ENCODE assay signal across 14 cellular contexts in genomic region chr1:108316545-108316944, GRCh38.
DNase-seq lines count a peak whose midpoint lies in the region; ATAC-seq, FAIRE-seq and TF ChIP-seq lines count a peak whose summit lies in the region.
"Had no signal": no experiment of that assay in that cellular context is flagged by ENCODE, and none has a peak within 500 bp of the region (broad histone marks: within the 10 kb centered on the region; RNA-seq: fewer than 3 reads in every experiment).

No MANE protein-coding gene starts in this region.

- FAIRE-seq in H54 (lab: Jason Lieb, UNC) = no peak

- DNase-seq in AG04449 (ENCODE audit: low read depth, low spot score) (no peak), H54 (ENCODE audit: insufficient read length, low spot score) (peak; percentile 7), SW480 (ENCODE audit: low spot score) (peak; percentile 7), iPS-NIHi11 (ENCODE audit: low spot score) (peak; percentile 40), immature natural killer cell (no peak)
- no peak for DNase-seq in stimulated activated naive CD4-positive, alpha-beta T cell (lab: John Stamatoyannopoulos, UW)
- DNase-seq in stimulated activated naive CD8-positive, alpha-beta T cell treated with anti-CD3 and anti-CD28 coated beads, Interleukin-15, Interleukin-2, amounts not matched to agents 100 U/mL and 50 U/mL, for 24 hours = no peak
- DNase-seq: activated CD4-positive, alpha-beta T cell treated with anti-CD3 and anti-CD28 coated beads for 4 hours; esophagus squamous epithelium; lower lobe of right lung; NCI-H1436 treated with DMSO at 0.1 percent for 48 hours; Right ventricle myocardium superior had no signal

- no peak for TF ChIP-seq POLR2A in H54 (IDR thresholded peaks at IDR 0.05; ENCODE audit: low read depth, low read length)

- peaks cover 0 to 3% (median 0%) of the 10 kb centered on the region in 6 donors for H3K9me3 Mint-ChIP-seq in immature natural killer cell

- no peak overlapping the region for H3K27ac Mint-ChIP-seq in immature natural killer cell
- H3K27ac Mint-ChIP-seq: activated naive CD8-positive, alpha-beta T cell had no signal

- H3K4me3 Mint-ChIP-seq in immature natural killer cell = no peak overlapping the region
- H3K4me3 Mint-ChIP-seq: activated naive CD8-positive, alpha-beta T cell had no signal

- no peaks in the 10 kb centered on the region for H3K4me1 Mint-ChIP-seq in immature natural killer cell

- no peaks in the 10 kb centered on the region for H3K36me3 Mint-ChIP-seq in immature natural killer cell
- H3K36me3 Mint-ChIP-seq: activated naive CD8-positive, alpha-beta T cell had no signal

- H3K27me3 Mint-ChIP-seq in immature natural killer cell (ENCODE audit: low read depth in 3 of 3) = peaks cover 4 to 13% (median 6%) of the 10 kb centered on the region in 3 donors

- CTCF ChIA-PET in AG04449 (lab: Yijun Ruan, JAX) = interaction anchor here (1.1 kb wide), 1 partner anchor 327 kb away, joined by 6 read pairs; no protein-coding TSS in a partner anchor

- POLR2A ChIA-PET in AG04449 (lab: Yijun Ruan, JAX) = no interaction called here

- no peak for ATAC-seq in HG03175 (IDR thresholded peaks at IDR 0.05; ENCODE audit: unreplicated experiment)
- no peak for ATAC-seq in stimulated activated naive CD8-positive, alpha-beta T cell treated with anti-CD3 and anti-CD28 coated beads, Interleukin-15, Interleukin-2, amounts not matched to agents 100 U/mL and 50 U/mL, for 24 hours
- ATAC-seq: lower lobe of right lung had no signal

- no peak overlapping the region for H3K4me3 ChIP-seq in AG04449 (ENCODE audit: low read depth, low read length)
- H3K4me3 ChIP-seq: esophagus squamous epithelium, lower lobe of right lung had no signal

- TF ChIP-seq CTCF in AG04449 (IDR thresholded peaks at IDR 0.05; ENCODE audit: insufficient read depth, low read length, missing control alignments) = peak; percentile 4

Comparison
In these comparisons a context has a peak if more than half of its experiments do, and no peak if none do; other contexts are left out.
1. DNase-seq: peak in H54 (single experiment), SW480 (single experiment) and iPS-NIHi11 (single experiment); none in AG04449 (single experiment), immature natural killer cell (0 of 3), stimulated activated naive CD4-positive, alpha-beta T cell (0 of 6) and stimulated activated naive CD8-positive, alpha-beta T cell treated with anti-CD3 and anti-CD28 coated beads, Interleukin-15, Interleukin-2, amounts not matched to agents 100 U/mL and 50 U/mL, for 24 hours (single experiment).